ENCODE assay signal across 8 cellular contexts in genomic region chr18:59139615-59140286, GRCh38. TPM values are rescaled to one million over a fixed set of nuclear protein-coding genes. Genes with fewer than 3 reads are reported as not detected.
DNase-seq lines count a peak whose midpoint lies in the region; ATAC-seq and TF ChIP-seq lines count a peak whose summit lies in the region.

Gene SEC11C, plus strand, starts transcription at chr18:59139884. Its CDS starts 65 bp downstream, at chr18:59139949.

- H3K9me3 ChIP-seq in testis, result no peaks in the 10 kb centered on the region

- H3K4me3 ChIP-seq in GM06990 (replicated peaks; ENCODE audit: low read depth, low read length) (peak within 1 kb of the TSS; percentile 95), testis (peak within 1 kb of the TSS; percentile 80 to 95)

- H3K27ac Mint-ChIP-seq in activated naive CD4-positive, alpha-beta T cell treated with anti-CD3 and anti-CD28 coated beads, Interleukin-2, amount 50 U/mL, for 72 hours, result peak within 1 kb of the TSS; percentile 91 to 96

- H3K27ac ChIP-seq in testis, result peak within 1 kb of the TSS; percentile 23 to 86

- H3K36me3 Mint-ChIP-seq in activated naive CD4-positive, alpha-beta T cell treated with anti-CD3 and anti-CD28 coated beads, Interleukin-2, amount 50 U/mL, for 72 hours, result no peaks in the 10 kb centered on the region

- peak; percentile 97 for DNase-seq in GM06990 (ENCODE audit: extremely low read depth, insufficient read length)
- DNase-seq in NCI-H1092 (lab: John Stamatoyannopoulos, UW), result peak; percentile 99
- peak; percentile 93 to 94 for DNase-seq in activated naive CD4-positive, alpha-beta T cell treated with anti-CD3 and anti-CD28 coated beads, Interleukin-2, amount 50 U/mL, for 72 hours (ENCODE audit: low spot score in 2 of 2)
- DNase-seq in glomerular visceral epithelial cell (ENCODE audit: extremely low spot score), result peak; percentile 97
- DNase-seq in omental fat pad (ENCODE audit: low spot score), result peak; percentile 80
- DNase-seq in testis, result peak; percentile 99

- WGBS in testis, 2 donors, result 0% methylated on average over 16 to 47 of the region's 55 CpGs

- peaks cover 7% of the 10 kb centered on the region for H3K4me1 ChIP-seq in testis

- H3K9me3 Mint-ChIP-seq in activated naive CD4-positive, alpha-beta T cell treated with anti-CD3 and anti-CD28 coated beads, Interleukin-2, amount 50 U/mL, for 72 hours, result no peaks in the 10 kb centered on the region

- intact Hi-C loops in testis (cut with DNase I; ENCODE audit: low total_unique reads), result no loop called here

- ATAC-seq in HG02588 (IDR thresholded peaks at IDR 0.05; ENCODE audit: unreplicated experiment) (peak; percentile 81), SK-N-SH treated with all-trans-retinoic acid at 6 μM for 48 hours (peak; percentile 96), omental fat pad (ENCODE audit: low FRiP score) (peak; percentile 100)
- peak; percentile 89 to 91 for ATAC-seq in activated naive CD4-positive, alpha-beta T cell treated with anti-CD3 and anti-CD28 coated beads, Interleukin-2, amount 50 U/mL, for 72 hours

- TF ChIP-seq CTCF in GM06990 (IDR thresholded peaks at IDR 0.05; ENCODE audit: insufficient read depth, low read length, poor library complexity, severe bottlenecking) (no peak), omental fat pad (IDR thresholded peaks at IDR 0.05) (no peak), testis (IDR thresholded peaks at IDR 0.05) (no peak)

- no peaks in the 10 kb centered on the region for H3K36me3 ChIP-seq in GM06990 (ENCODE audit: control insufficient read depth, insufficient read depth, low read length)
- H3K36me3 ChIP-seq in testis (ENCODE audit: low read depth, missing control alignments), result no peaks in the 10 kb centered on the region

- TF ChIP-seq POLR2A in testis (IDR thresholded peaks at IDR 0.05), result no peak

- H3K27me3 ChIP-seq in GM06990 (replicated peaks; ENCODE audit: control insufficient read depth, insufficient read depth, low read length), result no peaks in the 10 kb centered on the region
- no peaks in the 10 kb centered on the region for H3K27me3 ChIP-seq in testis

TF ChIP-seq in SK-N-SH treated with all-trans-retinoic acid at 6 μM for 48 hours, 23 proteins besides CTCF, POLR2A, EP300 and RAD21:
- no peak for TF ChIP-seq TCF4 (CRISPR knock-in tag; IDR thresholded peaks at IDR 0.05; ENCODE audit: borderline replicate concordance)
- no peak for TF ChIP-seq ZNF70 (CRISPR knock-in tag; IDR thresholded peaks at IDR 0.05)
- no peak for TF ChIP-seq ISL1 (CRISPR knock-in tag; IDR thresholded peaks at IDR 0.05)
- peak; percentile 81 for TF ChIP-seq TSHZ2 (CRISPR knock-in tag; IDR thresholded peaks at IDR 0.05)
- TF ChIP-seq CSDC2 (CRISPR knock-in tag; IDR thresholded peaks at IDR 0.05), result no peak
- peak; percentile 94 for TF ChIP-seq SNAI2 (CRISPR knock-in tag; IDR thresholded peaks at IDR 0.05)
- no peak for TF ChIP-seq ESRRG (CRISPR knock-in tag; IDR thresholded peaks at IDR 0.05)
- no peak for TF ChIP-seq RARB (CRISPR knock-in tag; IDR thresholded peaks at IDR 0.05)
- no peak for TF ChIP-seq POU6F1 (CRISPR knock-in tag; IDR thresholded peaks at IDR 0.05; ENCODE audit: borderline replicate concordance, low read depth)
- no peak for TF ChIP-seq ZFP3 (CRISPR knock-in tag; IDR thresholded peaks at IDR 0.05)
- TF ChIP-seq CSRNP3 (CRISPR knock-in tag; IDR thresholded peaks at IDR 0.05), result no peak
- TF ChIP-seq CREB5 (CRISPR knock-in tag; IDR thresholded peaks at IDR 0.05; ENCODE audit: low read depth), result no peak
- TF ChIP-seq ZNF8 (CRISPR knock-in tag; IDR thresholded peaks at IDR 0.05), result no peak
- no peak for TF ChIP-seq PATZ1 (CRISPR knock-in tag; IDR thresholded peaks at IDR 0.05; ENCODE audit: borderline replicate concordance)
- no peak for TF ChIP-seq ZNF565 (CRISPR knock-in tag; conservative IDR thresholded peaks at IDR 0.05; ENCODE audit: low read depth)
- no peak for TF ChIP-seq TOX (CRISPR knock-in tag; IDR thresholded peaks at IDR 0.05; ENCODE audit: borderline replicate concordance)
- TF ChIP-seq BACH2 (CRISPR knock-in tag; IDR thresholded peaks at IDR 0.05; ENCODE audit: borderline replicate concordance), result no peak

RNA-seq across cellular contexts. Expression of gene SEC11C, which starts in this region (rescaled TPM):
- 10 to 100 TPM; 33.8 to 52.9 TPM for total RNA-seq in activated naive CD4-positive, alpha-beta T cell treated with anti-CD3 and anti-CD28 coated beads, Interleukin-2, amount 50 U/mL, for 72 hours
- total RNA-seq in omental fat pad, result 10 to 100 TPM; 13.6 to 34.9 (median 20.5) TPM
- total RNA-seq in testis, result 10 to 100 TPM; 27.1 to 38.3 TPM
- 64.3 TPM for polyA plus RNA-seq in testis (ENCODE audit: insufficient read depth, low read depth, low replicate concordance)

Comparison
In these comparisons a context has a peak if more than half of its experiments do, and no peak if none do; other contexts are left out.
1. Peak in every context shown above with its lines: DNase-seq, ATAC-seq, H3K4me3 ChIP-seq and H3K27ac ChIP-seq.